20 cellular contexts compared by ENCODE assay signal in genomic region chr6:105099371-105099770, GRCh38.
DNase-seq lines count a peak whose midpoint lies in the region; ATAC-seq and TF ChIP-seq lines count a peak whose summit lies in the region.
"Had no signal": no experiment of that assay in that cellular context is flagged by ENCODE, and none has a peak within 500 bp of the region (broad histone marks: within the 10 kb centered on the region; RNA-seq: fewer than 3 reads in every experiment).

No MANE protein-coding gene starts in this region.

- TSS peak; percentile 6 for BruUV-seq in mammary epithelial cell (replicated peaks; lab: Mats Ljungman, UMichigan)

- H3K9me3 ChIP-seq in mammary epithelial cell (replicated peaks; ENCODE audit: insufficient read depth, low read length): no peaks in the 10 kb centered on the region
- no peaks in the 10 kb centered on the region for H3K9me3 ChIP-seq in breast epithelium
- H3K9me3 ChIP-seq in effector memory CD4-positive, alpha-beta T cell (ENCODE audit: control insufficient read depth, low read length): no peaks in the 10 kb centered on the region
- H3K9me3 ChIP-seq: HAP-1, SJSA1 had no signal

- H3K27ac ChIP-seq in mammary epithelial cell (ENCODE audit: insufficient read depth, low read depth, low read length): no peak overlapping the region
- no peak overlapping the region for H3K27ac ChIP-seq in breast epithelium
- no peak overlapping the region for H3K27ac ChIP-seq in substantia nigra (ENCODE audit: low read depth, low read length, poor library complexity, severe bottlenecking)
- no peak overlapping the region for H3K27ac ChIP-seq in effector memory CD4-positive, alpha-beta T cell (ENCODE audit: insufficient read depth, low read length, poor library complexity, severe bottlenecking)
- H3K27ac ChIP-seq: 22Rv1, SJSA1 had no signal

- H3K79me2 ChIP-seq in mammary epithelial cell (ENCODE audit: insufficient read depth, low read length): no peaks in the 10 kb centered on the region

- no peak overlapping the region for H3K27ac Mint-ChIP-seq in HFFc6
- no peak overlapping the region for H3K27ac Mint-ChIP-seq in stimulated activated effector memory CD8-positive, alpha-beta T cell treated with anti-CD3 and anti-CD28 coated beads, Interleukin-12 subunit alpha, Interleukin-12 subunit beta, amount 100 ng/mL, for 72 hours
- H3K27ac Mint-ChIP-seq: CD4-positive, CD25-positive, alpha-beta regulatory T cell had no signal

- no peak for TF ChIP-seq CTCF in mammary epithelial cell (conservative IDR thresholded peaks at IDR 0.05 in 1 of 2, IDR thresholded peaks at IDR 0.05 in 1 of 2; ENCODE audit: extremely low read depth in 1 of 2, insufficient read depth in 1 of 2, low read depth in 1 of 2, low read length in 2 of 2)
- TF ChIP-seq CTCF in breast epithelium (IDR thresholded peaks at IDR 0.05): no peak
- TF ChIP-seq CTCF in HFFc6 (IDR thresholded peaks at IDR 0.05): no peak

- H3K9ac ChIP-seq in mammary epithelial cell (ENCODE audit: insufficient read depth, low read length): no peak overlapping the region

- H3K4me2 ChIP-seq in mammary epithelial cell (ENCODE audit: insufficient read depth, low read depth, low read length): no peak overlapping the region

- H2AFZ ChIP-seq in mammary epithelial cell (ENCODE audit: low read depth, low read length): no peak overlapping the region

- H3K27me3 Mint-ChIP-seq in HFFc6 (ENCODE audit: insufficient read depth): no peaks in the 10 kb centered on the region

- intact Hi-C loops in mammary epithelial cell (cut with micrococcal nuclease) (loop anchor here (10.0 kb wide), 1 partner anchor 985 kb away; the partner anchor contains the start of gene PRDM1), breast epithelium (cut with DNase I; ENCODE audit: low total_unique reads) (loop anchor here (10.0 kb wide), 1 partner anchor 305 kb away; the partner anchor contains the start of gene PREP)

- DNase-seq in mammary epithelial cell (no peak), breast epithelium (ENCODE audit: low spot score in 2 of 2) (no peak), globus pallidus (ENCODE audit: low spot score) (peak; percentile 77), midbrain (lab: John Stamatoyannopoulos, UW) (peak; percentile 68), substantia nigra (lab: John Stamatoyannopoulos, UW) (peak in 41 of 49 donors; percentile 6 to 76 (median 48)), HFFc6 (no peak)
- no peak for DNase-seq in effector memory CD4-positive, alpha-beta T cell
- DNase-seq in stimulated activated effector memory CD8-positive, alpha-beta T cell treated with anti-CD3 and anti-CD28 coated beads, Interleukin-12 subunit alpha, Interleukin-12 subunit beta, amount 100 ng/mL, for 72 hours (ENCODE audit: low spot score in 2 of 2): no peak
- DNase-seq: CD4-positive, CD25-positive, alpha-beta regulatory T cell; GOT3; KBM-7; NCI-H1105 treated with DMSO at 0.1 percent for 48 hours; NCI-H2029; NCI-H446; NCI-H524 treated with DMSO at 0.1 percent for 48 hours; Right ventricle myocardium superior; RPMI8226 had no signal

- WGBS in mammary epithelial cell (ENCODE audit: low coverage, missing lambda C conversion rate): 95% methylated on average over 7 of the region's 7 CpGs

- dilution Hi-C loops in mammary epithelial cell (cut with HindIII; ENCODE audit: low sequenced_read_pairs): no loop called here

- no peak overlapping the region for H3K4me3 Mint-ChIP-seq in HFFc6
- no peak overlapping the region for H3K4me3 Mint-ChIP-seq in stimulated activated effector memory CD8-positive, alpha-beta T cell treated with anti-CD3 and anti-CD28 coated beads, Interleukin-12 subunit alpha, Interleukin-12 subunit beta, amount 100 ng/mL, for 72 hours
- H3K4me3 Mint-ChIP-seq: CD4-positive, CD25-positive, alpha-beta regulatory T cell had no signal

- H3K4me1 Mint-ChIP-seq in HFFc6 (ENCODE audit: low read depth): no peaks in the 10 kb centered on the region
- no peaks in the 10 kb centered on the region for H3K4me1 Mint-ChIP-seq in stimulated activated effector memory CD8-positive, alpha-beta T cell treated with anti-CD3 and anti-CD28 coated beads, Interleukin-12 subunit alpha, Interleukin-12 subunit beta, amount 100 ng/mL, for 72 hours
- H3K4me1 Mint-ChIP-seq: CD4-positive, CD25-positive, alpha-beta regulatory T cell had no signal

- no peaks in the 10 kb centered on the region for H3K27me3 ChIP-seq in mammary epithelial cell (ENCODE audit: insufficient read depth, low read length)
- no peaks in the 10 kb centered on the region for H3K27me3 ChIP-seq in breast epithelium
- H3K27me3 ChIP-seq in effector memory CD4-positive, alpha-beta T cell (replicated peaks; ENCODE audit: control insufficient read depth, insufficient read depth, low read length, poor library complexity, severe bottlenecking): no peaks in the 10 kb centered on the region
- H3K27me3 ChIP-seq: SJSA1 had no signal

- no peaks in the 10 kb centered on the region for H3K36me3 Mint-ChIP-seq in HFFc6 (ENCODE audit: low read depth)
- no peaks in the 10 kb centered on the region for H3K36me3 Mint-ChIP-seq in stimulated activated effector memory CD8-positive, alpha-beta T cell treated with anti-CD3 and anti-CD28 coated beads, Interleukin-12 subunit alpha, Interleukin-12 subunit beta, amount 100 ng/mL, for 72 hours
- H3K36me3 Mint-ChIP-seq: CD4-positive, CD25-positive, alpha-beta regulatory T cell had no signal

- in situ Hi-C loops in mammary epithelial cell (cut with MboI; ENCODE audit: low sequenced_read_pairs in 2 of 2): loop anchor here (5.0 to 10.0 kb wide), 3 partner anchors 155 to 313 kb away; partner anchors contain the start of gene PREP (in 1 of the 2)

- H3K36me3 ChIP-seq in mammary epithelial cell (ENCODE audit: insufficient read depth, low read length): no peaks in the 10 kb centered on the region
- H3K36me3 ChIP-seq in breast epithelium: no peaks in the 10 kb centered on the region
- no peaks in the 10 kb centered on the region for H3K36me3 ChIP-seq in effector memory CD4-positive, alpha-beta T cell (ENCODE audit: control insufficient read depth, insufficient read depth, low read length)
- H3K36me3 ChIP-seq: HAP-1 had no signal

- no peaks in the 10 kb centered on the region for H3K4me1 ChIP-seq in mammary epithelial cell (ENCODE audit: insufficient read depth, low read length)
- no peaks in the 10 kb centered on the region for H3K4me1 ChIP-seq in breast epithelium
- no peaks in the 10 kb centered on the region for H3K4me1 ChIP-seq in effector memory CD4-positive, alpha-beta T cell (ENCODE audit: control insufficient read depth, insufficient read depth, low read length, poor library complexity, severe bottlenecking)
- H3K4me1 ChIP-seq: HAP-1, SJSA1 had no signal

- CTCF ChIA-PET in mammary epithelial cell (lab: Charles Lee; ENCODE audit: low non-redundant PET): interaction anchor here (0.6 kb wide), 1 partner anchor 168 kb away, joined by 3 read pairs; no protein-coding TSS in a partner anchor

- no peaks in the 10 kb centered on the region for H3K9me3 Mint-ChIP-seq in HFFc6
- H3K9me3 Mint-ChIP-seq in stimulated activated effector memory CD8-positive, alpha-beta T cell treated with anti-CD3 and anti-CD28 coated beads, Interleukin-12 subunit alpha, Interleukin-12 subunit beta, amount 100 ng/mL, for 72 hours: no peaks in the 10 kb centered on the region
- H3K9me3 Mint-ChIP-seq: CD4-positive, CD25-positive, alpha-beta regulatory T cell had no signal

- no peak for ATAC-seq in stimulated activated effector memory CD8-positive, alpha-beta T cell treated with anti-CD3 and anti-CD28 coated beads, Interleukin-12 subunit alpha, Interleukin-12 subunit beta, amount 100 ng/mL, for 72 hours

- TF ChIP-seq POLR2A in breast epithelium (IDR thresholded peaks at IDR 0.05): no peak

- H4K20me1 ChIP-seq in mammary epithelial cell (ENCODE audit: insufficient read depth, low read length): no peaks in the 10 kb centered on the region

- H3K4me3 ChIP-seq in mammary epithelial cell (replicated peaks in 1 of 3; ENCODE audit: insufficient read depth in 1 of 3, low read depth in 2 of 3, low read length in 3 of 3) (no peak overlapping the region), breast epithelium (no peak overlapping the region)
- no peak overlapping the region for H3K4me3 ChIP-seq in effector memory CD4-positive, alpha-beta T cell (ENCODE audit: insufficient read depth, low read depth, low read length, poor library complexity, severe bottlenecking)
- H3K4me3 ChIP-seq: HAP-1, SJSA1 had no signal

Comparison
In these comparisons a context has a peak if more than half of its experiments do, and no peak if none do; other contexts are left out.
1. DNase-seq: peak in globus pallidus (single experiment), midbrain (single experiment) and substantia nigra (41 of 49); none in mammary epithelial cell (single experiment), breast epithelium (0 of 2), HFFc6 (single experiment), effector memory CD4-positive, alpha-beta T cell (0 of 3) and stimulated activated effector memory CD8-positive, alpha-beta T cell treated with anti-CD3 and anti-CD28 coated beads, Interleukin-12 subunit alpha, Interleukin-12 subunit beta, amount 100 ng/mL, for 72 hours (0 of 2).